In the genomic region with DNA sequence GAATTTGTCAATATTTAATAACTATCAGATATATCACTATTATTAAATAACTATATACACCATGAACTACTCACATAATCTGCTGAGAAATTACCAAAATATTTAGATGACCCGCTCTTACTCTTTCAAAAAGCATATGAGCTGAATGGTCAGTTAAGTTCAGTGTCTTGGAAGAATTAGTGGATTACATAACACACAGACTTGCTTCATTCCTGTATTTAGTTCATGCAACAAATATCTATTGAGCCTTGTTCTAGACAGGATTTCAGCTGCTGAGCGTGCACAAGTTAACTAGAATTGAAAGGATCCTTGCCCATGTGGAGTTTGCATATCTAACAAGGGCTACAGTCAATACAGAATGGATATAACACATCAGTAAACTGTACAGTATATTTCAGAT, we compare ENCODE assay signal across 34 cellular contexts.
"Had no signal": no experiment of that assay in that cellular context is flagged by ENCODE, and none has a peak within 500 bp of the region (broad histone marks: within the 10 kb centered on the region; RNA-seq: fewer than 3 reads in every experiment).

No MANE protein-coding gene starts in this region.

- DNase-seq: Karpas-422, Kasumi-1, MG63, MM.1S, MV-4-11, NCI-H1048, NCI-H1092, NCI-H1092 treated with DMSO at 0.1 percent for 48 hours, NCI-H1105, NCI-H1105 treated with DMSO at 0.1 percent for 48 hours, NCI-H1417, NCI-H1417 treated with DMSO at 0.1 percent for 48 hours, NCI-H1436, NCI-H1436 treated with DMSO at 0.1 percent for 48 hours, NCI-H146, NCI-H1694, NCI-H1694 treated with DMSO at 0.1 percent for 48 hours, NCI-H187, NCI-H187 treated with DMSO at 0.1 percent for 48 hours, NCI-H1930, NCI-H2029, NCI-H2029 treated with DMSO at 0.1 percent for 48 hours, NCI-H2081, NCI-H2081 treated with DMSO at 0.1 percent for 48 hours, NCI-H2107, NCI-H2171, NCI-H2171 treated with DMSO at 0.1 percent for 48 hours, NCI-H2227 treated with DMSO at 0.1 percent for 48 hours, NCI-H226, NCI-H345, NCI-H446, NCI-H446 treated with DMSO at 0.1 percent for 48 hours, NCI-H510A, NCI-H510A treated with DMSO at 0.1 percent for 48 hours had no signal
